21 cellular contexts compared by ENCODE assay signal in genomic region chrX:39749728-39750127, GRCh38.
A peak's percentile ranks its signal among the peaks of the same experiment; 100 is the strongest.
DNase-seq lines count a peak whose midpoint lies in the region; ATAC-seq and TF ChIP-seq lines count a peak whose summit lies in the region.
"Had no signal": no experiment of that assay in that cellular context is flagged by ENCODE, and none has a peak within 500 bp of the region (broad histone marks: within the 10 kb centered on the region; RNA-seq: fewer than 3 reads in every experiment).

No MANE protein-coding gene starts in this region.

- peaks cover 45% of the 10 kb centered on the region for H3K4me1 Mint-ChIP-seq in CD14-positive monocyte
- H3K4me1 Mint-ChIP-seq in nephron, result peaks cover 36% of the 10 kb centered on the region
- peaks cover 9% of the 10 kb centered on the region for H3K4me1 Mint-ChIP-seq in Caco-2 (ENCODE audit: low read depth, unreplicated experiment)
- H3K4me1 Mint-ChIP-seq: IgD-negative memory B cell had no signal

- H3K4me3 Mint-ChIP-seq in CD14-positive monocyte, result peak overlapping the region; percentile 50 to 59
- H3K4me3 Mint-ChIP-seq in nephron, result no peak overlapping the region
- no peak overlapping the region for H3K4me3 Mint-ChIP-seq in Caco-2 (ENCODE audit: unreplicated experiment)
- H3K4me3 Mint-ChIP-seq: activated naive CD4-positive, alpha-beta T cell treated with anti-CD3 and anti-CD28 coated beads, Interleukin-2, amount 50 U/mL, for 24 hours; activated T-cell treated with anti-CD3 and anti-CD28 coated beads, Interleukin-2, amount 50 U/mL, for 72 hours; IgD-negative memory B cell had no signal

- no peaks in the 10 kb centered on the region for H3K27me3 ChIP-seq in Caco-2 (replicated peaks; ENCODE audit: control insufficient read depth, insufficient read depth, low read length)

- ATAC-seq in SK-N-SH treated with all-trans-retinoic acid at 6 μM for 48 hours, result peak; percentile 42; the same call in 1 of the 3 replicates
- no peak for ATAC-seq in GM18907 (IDR thresholded peaks at IDR 0.05; ENCODE audit: unreplicated experiment)
- ATAC-seq in Right ventricle myocardium inferior, result no peak
- ATAC-seq: activated T-cell treated with anti-CD3 and anti-CD28 coated beads, Interleukin-2, amount 50 U/mL, for 72 hours; mucosa of descending colon had no signal

- H3K9me3 ChIP-seq in Caco-2, result no peaks in the 10 kb centered on the region
- H3K9me3 ChIP-seq: mucosa of descending colon had no signal

- no peak for DNase-seq in CD14-positive monocyte (ENCODE audit: low spot score)
- no peak for DNase-seq in Caco-2
- DNase-seq in Right ventricle myocardium inferior (ENCODE audit: missing footprints), result no peak
- DNase-seq: activated CD4-positive, CD25-positive, alpha-beta regulatory T cell treated with anti-CD3 and anti-CD28 coated beads, Interleukin-2, amount 50 U/mL, for 72 hours; activated T-cell treated with anti-CD3 and anti-CD28 coated beads, Interleukin-2, amount 50 U/mL, for 72 hours; COR-L47; left ventricle myocardium superior; mucosa of descending colon; NCI-H1930; NCI-H446 treated with DMSO at 0.1 percent for 48 hours; SHP77 treated with DMSO at 0.1 percent for 48 hours; stimulated activated CD4-positive, alpha-beta T cell treated with anti-CD3 and anti-CD28 coated beads, Interleukin-12 subunit alpha, Interleukin-12 subunit beta, amount 100 ng/mL, for 4 hours; stimulated activated CD8-positive, alpha-beta memory T cell treated with anti-CD3 and anti-CD28 coated beads, Interleukin-4, amount 100 ng/mL, for 48 hours; substantia nigra; T1000 had no signal

- H3K36me3 Mint-ChIP-seq in CD14-positive monocyte, result no peaks in the 10 kb centered on the region
- no peaks in the 10 kb centered on the region for H3K36me3 Mint-ChIP-seq in nephron (ENCODE audit: low read depth)
- H3K36me3 Mint-ChIP-seq in Caco-2 (ENCODE audit: insufficient read depth, unreplicated experiment), result no peaks in the 10 kb centered on the region
- H3K36me3 Mint-ChIP-seq: activated naive CD4-positive, alpha-beta T cell treated with anti-CD3 and anti-CD28 coated beads, Interleukin-2, amount 50 U/mL, for 24 hours; IgD-negative memory B cell had no signal

- TF ChIP-seq EP300 in Ishikawa (IDR thresholded peaks at IDR 0.05; ENCODE audit: borderline replicate concordance), result no peak

- intact Hi-C loops in CD14-positive monocyte (cut with micrococcal nuclease) (loop anchor here in 1 of 2 donors (10.0 kb wide), 1 partner anchor 425 kb away; no protein-coding TSS in a partner anchor), Caco-2 (cut with micrococcal nuclease; ENCODE audit: unreplicated experiment) (loop anchor here (10.0 kb wide), 1 partner anchor 205 kb away; no protein-coding TSS in a partner anchor), Right ventricle myocardium inferior (cut with DNase I) (no loop called here)

- H3K27me3 Mint-ChIP-seq in CD14-positive monocyte (ENCODE audit: low read depth in 3 of 3) (peaks cover 0 to 3% (median 2%) of the 10 kb centered on the region in 3 donors), nephron (ENCODE audit: low read depth) (peaks cover 8% of the 10 kb centered on the region), Caco-2 (ENCODE audit: insufficient read depth, unreplicated experiment) (no peaks in the 10 kb centered on the region)
- H3K27me3 Mint-ChIP-seq: activated naive CD4-positive, alpha-beta T cell treated with anti-CD3 and anti-CD28 coated beads, Interleukin-2, amount 50 U/mL, for 24 hours had no signal

- BruUV-seq in Caco-2 (replicated peaks; lab: Mats Ljungman, UMichigan), result no TSS peak

- CTCF ChIA-PET in Caco-2 (lab: Charles Lee), result no interaction called here

- no peak overlapping the region for H3K4me3 ChIP-seq in Caco-2 (ENCODE audit: low read depth, low read length)
- H3K4me3 ChIP-seq: mucosa of descending colon had no signal

- peaks cover 12% of the 10 kb centered on the region for H3K4me1 ChIP-seq in Caco-2

- TF ChIP-seq RAD21 in Ishikawa (IDR thresholded peaks at IDR 0.05; ENCODE audit: low read depth), result no peak

- TF ChIP-seq CTCF in CD14-positive monocyte (IDR thresholded peaks at IDR 0.05) (no peak), nephron (IDR thresholded peaks at IDR 0.05; ENCODE audit: unreplicated experiment in 3 of 3) (no peak), Caco-2 (IDR thresholded peaks at IDR 0.05; ENCODE audit: insufficient read depth in 1 of 2, low read depth in 1 of 2, low read length in 1 of 2, severe bottlenecking in 1 of 2, unreplicated experiment in 1 of 2) (no peak)

- H3K27ac Mint-ChIP-seq in CD14-positive monocyte (peak overlapping the region; percentile 83 to 97 (median 91)), nephron (peak overlapping the region in 2 of 3 experiments; percentile 20 to 35), Caco-2 (ENCODE audit: unreplicated experiment) (no peak overlapping the region)
- H3K27ac Mint-ChIP-seq: activated naive CD4-positive, alpha-beta T cell treated with anti-CD3 and anti-CD28 coated beads, Interleukin-2, amount 50 U/mL, for 24 hours; activated T-cell treated with anti-CD3 and anti-CD28 coated beads, Interleukin-2, amount 50 U/mL, for 72 hours; IgD-negative memory B cell had no signal

- H3K36me3 ChIP-seq in Caco-2 (ENCODE audit: control insufficient read depth, insufficient read depth, low read length), result no peaks in the 10 kb centered on the region

- POLR2A ChIA-PET in Caco-2 (lab: Charles Lee), result no interaction called here

- peaks cover 0 to 3% (median 0%) of the 10 kb centered on the region in 7 donors for H3K9me3 Mint-ChIP-seq in CD14-positive monocyte
- H3K9me3 Mint-ChIP-seq in nephron, result peaks cover 12% of the 10 kb centered on the region
- H3K9me3 Mint-ChIP-seq in Caco-2 (ENCODE audit: unreplicated experiment), result no peaks in the 10 kb centered on the region
- H3K9me3 Mint-ChIP-seq: activated naive CD4-positive, alpha-beta T cell treated with anti-CD3 and anti-CD28 coated beads, Interleukin-2, amount 50 U/mL, for 24 hours had no signal

TF ChIP-seq in Ishikawa, 13 proteins besides CTCF, POLR2A, EP300 and RAD21:
- TF ChIP-seq CEBPB (IDR thresholded peaks at IDR 0.05) (no peak), MAX (IDR thresholded peaks at IDR 0.05) (no peak), FOXM1 (IDR thresholded peaks at IDR 0.05; ENCODE audit: borderline replicate concordance, low read depth) (no peak), USF1 (IDR thresholded peaks at IDR 0.05) (peak; percentile 83), YY1 (IDR thresholded peaks at IDR 0.05; ENCODE audit: low read depth) (no peak), TCF12 (IDR thresholded peaks at IDR 0.05; ENCODE audit: low read depth) (no peak)

TF ChIP-seq in SK-N-SH treated with all-trans-retinoic acid at 6 μM for 48 hours, 23 proteins besides CTCF, POLR2A, EP300 and RAD21:
- no peak for TF ChIP-seq PATZ1 (CRISPR knock-in tag; IDR thresholded peaks at IDR 0.05; ENCODE audit: borderline replicate concordance)
- TF ChIP-seq CSRNP3 (CRISPR knock-in tag; IDR thresholded peaks at IDR 0.05), result no peak
- no peak for TF ChIP-seq ZNF8 (CRISPR knock-in tag; IDR thresholded peaks at IDR 0.05)
- no peak for TF ChIP-seq SNAI2 (CRISPR knock-in tag; IDR thresholded peaks at IDR 0.05)
- TF ChIP-seq ARNTL (CRISPR knock-in tag; IDR thresholded peaks at IDR 0.05; ENCODE audit: borderline replicate concordance, low read depth), result no peak
- TF ChIP-seq ZC3H10 (CRISPR knock-in tag; IDR thresholded peaks at IDR 0.05), result no peak
- no peak for TF ChIP-seq ISL1 (CRISPR knock-in tag; IDR thresholded peaks at IDR 0.05)
- no peak for TF ChIP-seq BACH2 (CRISPR knock-in tag; IDR thresholded peaks at IDR 0.05; ENCODE audit: borderline replicate concordance)
- TF ChIP-seq POU6F1 (CRISPR knock-in tag; IDR thresholded peaks at IDR 0.05; ENCODE audit: borderline replicate concordance, low read depth), result no peak
- no peak for TF ChIP-seq OSR1 (CRISPR knock-in tag; IDR thresholded peaks at IDR 0.05)
- no peak for TF ChIP-seq TCF4 (CRISPR knock-in tag; IDR thresholded peaks at IDR 0.05; ENCODE audit: borderline replicate concordance)

Comparison
In these comparisons a context has a peak if more than half of its experiments do, and no peak if none do; other contexts are left out.
1. H3K4me3 Mint-ChIP-seq: peak in CD14-positive monocyte (2 of 2); none in nephron (0 of 3) and Caco-2 (single experiment).